Comparison of ENCODE assay signal across 12 cellular contexts in genomic region chrX:56745019-56745418, GRCh38. TPM values are rescaled to one million over a fixed set of nuclear protein-coding genes. Genes with fewer than 3 reads are reported as not detected.
A peak's percentile ranks its signal among the peaks of the same experiment; 100 is the strongest.
DNase-seq lines count a peak whose midpoint lies in the region; ATAC-seq and TF ChIP-seq lines count a peak whose summit lies in the region.
"Had no signal": no experiment of that assay in that cellular context is flagged by ENCODE, and none has a peak within 500 bp of the region (broad histone marks: within the 10 kb centered on the region; RNA-seq: fewer than 3 reads in every experiment).

No MANE protein-coding gene starts in this region.

- DNase-seq in AG10803 (ENCODE audit: low read depth) (peak; percentile 75), HCT116 (ENCODE audit: low read depth, low spot score) (peak; percentile 50), adipocyte (ENCODE audit: low read depth) (peak; percentile 70), iris pigment epithelial cell (ENCODE audit: low read depth) (peak; percentile 84), Calu3 (no peak), iPS-NIHi7 (ENCODE audit: extremely low spot score) (no peak)
- no peak for DNase-seq in CD4-positive, alpha-beta T cell
- DNase-seq: activated gamma-delta T cell; effector CD4-positive, alpha-beta T cell; stimulated activated naive CD4-positive, alpha-beta T cell treated with Interleukin-2 at 50 U/mL for 16 hours had no signal

- peak overlapping the region; percentile 47 for H3K4me2 ChIP-seq in HCT116 (ENCODE audit: low read length)
- H3K4me2 ChIP-seq: PC-9 had no signal

- H3K27ac Mint-ChIP-seq in Calu3 (ENCODE audit: unreplicated experiment): no peak overlapping the region
- H3K27ac Mint-ChIP-seq in CD4-positive, alpha-beta T cell: no peak overlapping the region

- no peaks in the 10 kb centered on the region for H3K27me3 Mint-ChIP-seq in Calu3 (ENCODE audit: unreplicated experiment)
- H3K27me3 Mint-ChIP-seq in CD4-positive, alpha-beta T cell: no peaks in the 10 kb centered on the region

- CTCF ChIA-PET in HCT116 (lab: Charles Lee): no interaction called here
- CTCF ChIA-PET in Calu3 (lab: Charles Lee): no interaction called here
- CTCF ChIA-PET in CD4-positive, alpha-beta T cell (lab: Charles Lee): no interaction called here

- TF ChIP-seq RAD21 in HCT116 (IDR thresholded peaks at IDR 0.05; ENCODE audit: low read depth): no peak

- H3K4me1 Mint-ChIP-seq in Calu3 (ENCODE audit: low read depth, unreplicated experiment): peaks cover 13% of the 10 kb centered on the region
- H3K4me1 Mint-ChIP-seq in CD4-positive, alpha-beta T cell (ENCODE audit: low read depth): peaks cover 58% of the 10 kb centered on the region

- no TSS peak for BruUV-seq in HCT116 (replicated peaks; lab: Mats Ljungman, UMichigan)
- BruUV-seq in Calu3 (replicated peaks; lab: Mats Ljungman, UMichigan): no TSS peak

- H3K79me2 ChIP-seq in HCT116 (ENCODE audit: insufficient read depth, low read length): peaks cover 55% of the 10 kb centered on the region

- ATAC-seq in HCT116: no peak
- ATAC-seq in GM18867 (IDR thresholded peaks at IDR 0.05; ENCODE audit: unreplicated experiment): no peak
- no peak for ATAC-seq in CD4-positive, alpha-beta T cell (ENCODE audit: poor library complexity)

- H2AFZ ChIP-seq in HCT116 (ENCODE audit: low read depth, low read length, poor library complexity, severe bottlenecking): no peak overlapping the region
- H2AFZ ChIP-seq: PC-9 had no signal

- H3K27me3 ChIP-seq in HCT116 (ENCODE audit: insufficient read depth, low read length) (no peaks in the 10 kb centered on the region), adipocyte (replicated peaks; ENCODE audit: control insufficient read depth, insufficient read depth, low read length) (peaks cover 20% of the 10 kb centered on the region)
- no peaks in the 10 kb centered on the region for H3K27me3 ChIP-seq in CD4-positive, alpha-beta T cell (ENCODE audit: control insufficient read depth, insufficient read depth, low read length)

- no peaks in the 10 kb centered on the region for H3K9me2 ChIP-seq in HCT116 (ENCODE audit: insufficient read depth)

- peaks cover 6% of the 10 kb centered on the region for H3K36me3 Mint-ChIP-seq in Calu3 (ENCODE audit: insufficient read depth, unreplicated experiment)
- peaks cover 63% of the 10 kb centered on the region for H3K36me3 Mint-ChIP-seq in CD4-positive, alpha-beta T cell (ENCODE audit: low read depth)

- no peaks in the 10 kb centered on the region for H4K20me1 ChIP-seq in HCT116 (ENCODE audit: insufficient read depth)

- no peak overlapping the region for H3K9ac ChIP-seq in HCT116 (ENCODE audit: low read length)
- no peak overlapping the region for H3K9ac ChIP-seq in adipocyte (ENCODE audit: low read length)

- no peak overlapping the region for H3K27ac ChIP-seq in HCT116 (ENCODE audit: low read depth, low read length)
- no peak overlapping the region for H3K27ac ChIP-seq in CD4-positive, alpha-beta T cell (ENCODE audit: low read depth, low read length)
- H3K27ac ChIP-seq: PC-9 had no signal

- no peak overlapping the region for H3K4me3 Mint-ChIP-seq in Calu3 (ENCODE audit: low read depth, unreplicated experiment)
- no peak overlapping the region for H3K4me3 Mint-ChIP-seq in CD4-positive, alpha-beta T cell

- H3K9me3 ChIP-seq in HCT116 (ENCODE audit: control insufficient read depth in 1 of 2, insufficient read depth in 1 of 2, low read depth in 1 of 2, low read length in 2 of 2): no peaks in the 10 kb centered on the region
- peaks cover 27% of the 10 kb centered on the region for H3K9me3 ChIP-seq in adipocyte (ENCODE audit: control insufficient read depth, low read length)
- no peaks in the 10 kb centered on the region for H3K9me3 ChIP-seq in CD4-positive, alpha-beta T cell (ENCODE audit: control insufficient read depth, low read length)

- POLR2A ChIA-PET in HCT116 (lab: Charles Lee): no interaction called here
- POLR2A ChIA-PET in CD4-positive, alpha-beta T cell (lab: Charles Lee): no interaction called here

- intact Hi-C loops in HCT116 (cut with micrococcal nuclease): no loop called here
- intact Hi-C loops in Calu3 (cut with micrococcal nuclease; ENCODE audit: unreplicated experiment): no loop called here
- intact Hi-C loops in CD4-positive, alpha-beta T cell (cut with DNase I, micrococcal nuclease): no loop called here

- peaks cover 6 to 11% of the 10 kb centered on the region in 2 experiments for H3K4me1 ChIP-seq in HCT116 (ENCODE audit: control insufficient read depth in 1 of 2, insufficient read depth in 2 of 2, low read length in 2 of 2)
- H3K4me1 ChIP-seq in adipocyte (ENCODE audit: control insufficient read depth, insufficient read depth, low read length): peaks cover 11% of the 10 kb centered on the region

- RAD21 ChIA-PET in HCT116 (lab: Charles Lee; ENCODE audit: low non-redundant PET in 1 of 2, low total read pairs in 2 of 2, uncharacterized antibody in 2 of 2, unreplicated experiment in 2 of 2): no interaction called here

- peaks cover 7% of the 10 kb centered on the region for H3K9me3 Mint-ChIP-seq in Calu3 (ENCODE audit: low read depth, unreplicated experiment)
- H3K9me3 Mint-ChIP-seq in CD4-positive, alpha-beta T cell: no peaks in the 10 kb centered on the region

- no peak for TF ChIP-seq POLR2A in HCT116 (IDR thresholded peaks at IDR 0.05; ENCODE audit: borderline replicate concordance, extremely low read depth, insufficient read depth, insufficient read length)

- TF ChIP-seq CTCF in AG10803 (conservative IDR thresholded peaks at IDR 0.05; ENCODE audit: low read length) (no peak), HCT116 (IDR thresholded peaks at IDR 0.05 in 2 of 3, conservative IDR thresholded peaks at IDR 0.05 in 1 of 3; ENCODE audit: borderline replicate concordance in 1 of 3, insufficient read depth in 1 of 3, low read depth in 2 of 3, low read length in 2 of 3) (no peak), Calu3 (IDR thresholded peaks at IDR 0.05; ENCODE audit: unreplicated experiment) (no peak)
- no peak for TF ChIP-seq CTCF in CD4-positive, alpha-beta T cell (IDR thresholded peaks at IDR 0.05)

- H3K4me3 ChIP-seq in AG10803 (ENCODE audit: low read length): no peak overlapping the region
- H3K4me3 ChIP-seq in HCT116 (replicated peaks in 1 of 2; ENCODE audit: low read depth in 1 of 2, low read length in 2 of 2): no peak overlapping the region
- H3K4me3 ChIP-seq in adipocyte (ENCODE audit: low read length): no peak overlapping the region
- H3K4me3 ChIP-seq: PC-9 had no signal

- no peaks in the 10 kb centered on the region for H3K36me3 ChIP-seq in HCT116 (ENCODE audit: control insufficient read depth in 1 of 2, insufficient read depth in 2 of 2, low read length in 2 of 2)
- no peaks in the 10 kb centered on the region for H3K36me3 ChIP-seq in adipocyte (ENCODE audit: control insufficient read depth, insufficient read depth, low read length, severe bottlenecking)

TF ChIP-seq in HCT116, 20 proteins besides CTCF, POLR2A, EP300 and RAD21 (continues in another document):
- TF ChIP-seq ELF1 (IDR thresholded peaks at IDR 0.05; ENCODE audit: borderline replicate concordance, low read depth): no peak
- no peak for TF ChIP-seq ZFX (IDR thresholded peaks at IDR 0.05)
- TF ChIP-seq, protein P1, sequence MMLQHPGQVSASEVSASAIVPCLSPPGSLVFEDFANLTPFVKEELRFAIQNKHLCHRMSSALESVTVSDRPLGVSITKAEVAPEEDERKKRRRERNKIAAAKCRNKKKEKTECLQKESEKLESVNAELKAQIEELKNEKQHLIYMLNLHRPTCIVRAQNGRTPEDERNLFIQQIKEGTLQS (IDR thresholded peaks at IDR 0.05): peak; percentile 67
- TF ChIP-seq, protein P2, sequence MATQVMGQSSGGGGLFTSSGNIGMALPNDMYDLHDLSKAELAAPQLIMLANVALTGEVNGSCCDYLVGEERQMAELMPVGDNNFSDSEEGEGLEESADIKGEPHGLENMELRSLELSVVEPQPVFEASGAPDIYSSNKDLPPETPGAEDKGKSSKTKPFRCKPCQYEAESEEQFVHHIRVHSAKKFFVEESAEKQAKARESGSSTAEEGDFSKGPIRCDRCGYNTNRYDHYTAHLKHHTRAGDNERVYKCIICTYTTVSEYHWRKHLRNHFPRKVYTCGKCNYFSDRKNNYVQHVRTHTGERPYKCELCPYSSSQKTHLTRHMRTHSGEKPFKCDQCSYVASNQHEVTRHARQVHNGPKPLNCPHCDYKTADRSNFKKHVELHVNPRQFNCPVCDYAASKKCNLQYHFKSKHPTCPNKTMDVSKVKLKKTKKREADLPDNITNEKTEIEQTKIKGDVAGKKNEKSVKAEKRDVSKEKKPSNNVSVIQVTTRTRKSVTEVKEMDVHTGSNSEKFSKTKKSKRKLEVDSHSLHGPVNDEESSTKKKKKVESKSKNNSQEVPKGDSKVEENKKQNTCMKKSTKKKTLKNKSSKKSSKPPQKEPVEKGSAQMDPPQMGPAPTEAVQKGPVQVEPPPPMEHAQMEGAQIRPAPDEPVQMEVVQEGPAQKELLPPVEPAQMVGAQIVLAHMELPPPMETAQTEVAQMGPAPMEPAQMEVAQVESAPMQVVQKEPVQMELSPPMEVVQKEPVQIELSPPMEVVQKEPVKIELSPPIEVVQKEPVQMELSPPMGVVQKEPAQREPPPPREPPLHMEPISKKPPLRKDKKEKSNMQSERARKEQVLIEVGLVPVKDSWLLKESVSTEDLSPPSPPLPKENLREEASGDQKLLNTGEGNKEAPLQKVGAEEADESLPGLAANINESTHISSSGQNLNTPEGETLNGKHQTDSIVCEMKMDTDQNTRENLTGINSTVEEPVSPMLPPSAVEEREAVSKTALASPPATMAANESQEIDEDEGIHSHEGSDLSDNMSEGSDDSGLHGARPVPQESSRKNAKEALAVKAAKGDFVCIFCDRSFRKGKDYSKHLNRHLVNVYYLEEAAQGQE (IDR thresholded peaks at IDR 0.05; ENCODE audit: low read depth): no peak
- TF ChIP-seq, protein P3, sequence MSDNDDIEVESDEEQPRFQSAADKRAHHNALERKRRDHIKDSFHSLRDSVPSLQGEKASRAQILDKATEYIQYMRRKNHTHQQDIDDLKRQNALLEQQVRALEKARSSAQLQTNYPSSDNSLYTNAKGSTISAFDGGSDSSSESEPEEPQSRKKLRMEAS (IDR thresholded peaks at IDR 0.05): peak; percentile 27; the same call in 1 of the 2 replicates
- peak; percentile 48; the same call in 1 of the 2 replicates for TF ChIP-seq CBX3 (IDR thresholded peaks at IDR 0.05; ENCODE audit: low read depth)
- TF ChIP-seq SIN3A (IDR thresholded peaks at IDR 0.05; ENCODE audit: low read depth): no peak
- TF ChIP-seq YY1 (IDR thresholded peaks at IDR 0.05; ENCODE audit: extremely low read depth, insufficient replicate concordance, low read depth, low read length): no peak
- TF ChIP-seq SP1 (IDR thresholded peaks at IDR 0.05; ENCODE audit: low read depth): peak; percentile 55
- TF ChIP-seq JUND (IDR thresholded peaks at IDR 0.05): peak; percentile 56
- TF ChIP-seq CEBPB (IDR thresholded peaks at IDR 0.05; ENCODE audit: low read depth): peak; percentile 84
- TF ChIP-seq TCF7L2 (IDR thresholded peaks at IDR 0.05; ENCODE audit: borderline replicate concordance, extremely low read depth, insufficient read depth, insufficient read length): no peak
- TF ChIP-seq SRF (IDR thresholded peaks at IDR 0.05; ENCODE audit: low read depth): 0 out of 2 replicates have a peak, but pooled peaks have one; percentile 24

RNA-seq across cellular contexts. Expression of gene NBDY, which starts 16.0 kb away (rescaled TPM):
- 65.6 TPM for total RNA-seq in HCT116 (2021; ENCODE audit: unreplicated experiment)
- 41.8 and 48.8 TPM in 2 replicates for polyA plus RNA-seq in HCT116 (2012)
- 57.1 and 65.0 TPM in 2 replicates for total RNA-seq in Calu3 (2022)
- 10 to 100 TPM; 25.0 to 28.3 TPM for total RNA-seq in CD4-positive, alpha-beta T cell

Comparison
In these comparisons a context has a peak if more than half of its experiments do, and no peak if none do; other contexts are left out.
1. DNase-seq: peak in AG10803 (single experiment), HCT116 (single experiment), adipocyte (single experiment) and iris pigment epithelial cell (single experiment); none in Calu3 (single experiment), CD4-positive, alpha-beta T cell (0 of 10) and iPS-NIHi7 (single experiment).